ENCODE assay signal across 15 cellular contexts in genomic region chr2:9313443-9313842, GRCh38.
"Had no signal": no experiment of that assay in that cellular context is flagged by ENCODE, and none has a peak within 500 bp of the region (broad histone marks: within the 10 kb centered on the region; RNA-seq: fewer than 3 reads in every experiment).

No MANE protein-coding gene starts in this region.

- H3K27ac ChIP-seq: dorsolateral prefrontal cortex had no signal

- DNase-seq: activated CD4-positive, CD25-positive, alpha-beta regulatory T cell treated with anti-CD3 and anti-CD28 coated beads, Interleukin-2, amount 50 U/mL, for 72 hours; activated naive CD4-positive, alpha-beta T cell; activated naive CD8-positive, alpha-beta T cell treated with anti-CD3 and anti-CD28 coated beads, Interleukin-2, amount 10 ng/mL, durations not matched to agents 7 days and 5 days; activated T-cell treated with anti-CD3 and anti-CD28 coated beads for 4 hours; anterior cingulate cortex; dorsolateral prefrontal cortex; foreskin fibroblast; glutamatergic neuron; left cardiac atrium; mucosa of descending colon; naive thymus-derived CD8-positive, alpha-beta T cell; stimulated activated CD4-positive, alpha-beta T cell treated with anti-CD3 and anti-CD28 coated beads, Interleukin-2, amount 100 ng/mL, for 48 hours; stimulated activated naive B cell treated with anti-CD40 and anti-IgM and Interleukin-4, amounts not matched to agents 10 μg/mL and 1 μg/mL and 100 μg/mL, for 72 hours; tibial artery had no signal

- H3K4me3 Mint-ChIP-seq: activated naive CD8-positive, alpha-beta T cell treated with anti-CD3 and anti-CD28 coated beads, Interleukin-2, amount 10 ng/mL, durations not matched to agents 7 days and 5 days; naive thymus-derived CD8-positive, alpha-beta T cell; stimulated activated naive B cell treated with anti-CD40 and anti-IgM and Interleukin-4, amounts not matched to agents 10 μg/mL and 1 μg/mL and 100 μg/mL, for 72 hours had no signal

- H3K9me3 Mint-ChIP-seq: activated naive CD8-positive, alpha-beta T cell treated with anti-CD3 and anti-CD28 coated beads, Interleukin-2, amount 10 ng/mL, durations not matched to agents 7 days and 5 days; naive thymus-derived CD8-positive, alpha-beta T cell; stimulated activated naive B cell treated with anti-CD40 and anti-IgM and Interleukin-4, amounts not matched to agents 10 μg/mL and 1 μg/mL and 100 μg/mL, for 72 hours had no signal

- H3K27ac Mint-ChIP-seq: activated naive CD8-positive, alpha-beta T cell treated with anti-CD3 and anti-CD28 coated beads, Interleukin-2, amount 10 ng/mL, durations not matched to agents 7 days and 5 days; naive thymus-derived CD8-positive, alpha-beta T cell; stimulated activated naive B cell treated with anti-CD40 and anti-IgM and Interleukin-4, amounts not matched to agents 10 μg/mL and 1 μg/mL and 100 μg/mL, for 72 hours had no signal

- ATAC-seq: esophagus mucosa; left cardiac atrium; mucosa of descending colon; naive thymus-derived CD8-positive, alpha-beta T cell; stimulated activated naive B cell treated with anti-CD40 and anti-IgM and Interleukin-4, amounts not matched to agents 10 μg/mL and 1 μg/mL and 100 μg/mL, for 72 hours had no signal

- H3K36me3 Mint-ChIP-seq: activated naive CD8-positive, alpha-beta T cell treated with anti-CD3 and anti-CD28 coated beads, Interleukin-2, amount 10 ng/mL, durations not matched to agents 7 days and 5 days; naive thymus-derived CD8-positive, alpha-beta T cell; stimulated activated naive B cell treated with anti-CD40 and anti-IgM and Interleukin-4, amounts not matched to agents 10 μg/mL and 1 μg/mL and 100 μg/mL, for 72 hours had no signal
